ENCODE assay signal across 30 cellular contexts in the genomic region with DNA sequence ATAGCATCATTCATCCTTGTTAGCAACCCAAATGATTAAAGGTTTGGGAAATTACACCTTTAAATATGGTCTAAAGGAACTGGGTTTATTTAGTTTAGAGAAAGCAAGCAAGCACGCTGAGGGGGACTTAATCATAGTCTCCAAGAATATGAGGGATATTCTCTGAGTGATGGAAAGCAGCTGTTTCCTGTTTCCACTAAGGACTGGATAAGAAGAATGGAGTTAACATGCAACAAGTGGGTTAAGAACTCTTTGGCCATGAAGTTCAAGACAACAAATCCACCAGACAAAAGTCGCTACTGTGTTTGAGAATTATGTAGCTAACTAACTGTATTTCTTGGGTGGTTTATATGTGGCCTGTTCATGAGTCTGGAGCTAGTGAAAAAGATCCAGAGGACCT.
DNase-seq lines count a peak whose midpoint lies in the region; ATAC-seq and TF ChIP-seq lines count a peak whose summit lies in the region.
"Had no signal": no experiment of that assay in that cellular context is flagged by ENCODE, and none has a peak within 500 bp of the region (broad histone marks: within the 10 kb centered on the region; RNA-seq: fewer than 3 reads in every experiment).

No MANE protein-coding gene starts in this region.

- no peaks in the 10 kb centered on the region for H3K36me3 Mint-ChIP-seq in activated CD8-positive, alpha-beta T cell treated with anti-CD3 and anti-CD28 coated beads, Interleukin-2, amount 10 ng/mL, durations not matched to agents 7 days and 5 days (ENCODE audit: low read depth)
- H3K36me3 Mint-ChIP-seq: CD8-positive, alpha-beta memory T cell had no signal

- H3K27ac Mint-ChIP-seq in activated CD8-positive, alpha-beta T cell treated with anti-CD3 and anti-CD28 coated beads, Interleukin-2, amount 10 ng/mL, durations not matched to agents 7 days and 5 days, result no peak overlapping the region
- H3K27ac Mint-ChIP-seq: activated naive CD4-positive, alpha-beta T cell treated with anti-CD3 and anti-CD28 coated beads for 36 hours; activated T-helper 1 cell treated with anti-CD3 and anti-CD28 coated beads, Interleukin-12 subunit alpha, Interleukin-12 subunit beta, Interleukin-2, Interleukin-4 antibody, amounts not matched to agents 30 ng/mL and 10 ng/mL and 1 ng/mL, durations not matched to agents 14 hours and 24 hours and 36 hours; B cell; CD8-positive, alpha-beta memory T cell; IgD-negative memory B cell; progenitor cell of endocrine pancreas; T-helper 1 cell treated with Interleukin-12 subunit alpha and Interleukin-12 subunit beta and Interleukin-4 antibody, amounts not matched to agents 30 μg/mL and 1 μg/mL, for 36 hours had no signal

- H3K4me2 ChIP-seq in fibroblast of lung (ENCODE audit: extremely low read depth, insufficient read depth, low read length) (no peak overlapping the region), smooth muscle cell (peak overlapping the region; percentile 66)
- H3K4me2 ChIP-seq: A549 had no signal

- H3K79me2 ChIP-seq in fibroblast of lung (ENCODE audit: control insufficient read depth, insufficient read depth, low read length) (no peaks in the 10 kb centered on the region), smooth muscle cell (ENCODE audit: low read depth) (peaks cover 18% of the 10 kb centered on the region)

- DNase-seq in right lobe of liver (no peak), fibroblast of lung (ENCODE audit: low read depth in 2 of 2) (peak; percentile 54 to 56), iris pigment epithelial cell (ENCODE audit: low read depth) (peak; percentile 47), smooth muscle cell (lab: John Stamatoyannopoulos, UW; ENCODE audit: unreplicated experiment) (no peak)
- DNase-seq in activated CD8-positive, alpha-beta T cell treated with anti-CD3 and anti-CD28 coated beads, Interleukin-2, amount 10 ng/mL, durations not matched to agents 7 days and 5 days, result no peak
- DNase-seq: activated CD4-positive, alpha-beta T cell treated with anti-CD3 and anti-CD28 coated beads, Interleukin-2, amount 50 U/mL, for 48 hours; activated CD8-positive, alpha-beta memory T cell treated with anti-CD3 and anti-CD28 coated beads, Interleukin-2, amount 50 U/mL, for 4 hours; activated naive CD4-positive, alpha-beta T cell treated with anti-CD3 and anti-CD28 coated beads for 36 hours; amniotic stem cell; CD8-positive, alpha-beta memory T cell; cortex of kidney; DMS53; kidney; NCI-H1092 treated with DMSO at 0.1 percent for 48 hours; NCI-H187; NCI-H524 treated with DMSO at 0.1 percent for 48 hours; small intestine; stimulated activated CD4-positive, alpha-beta T cell treated with anti-CD3 and anti-CD28 coated beads, Interleukin-1b, Interleukin-23, amount 100 ng/mL, for 48 hours had no signal

- no peak for TF ChIP-seq POLR2A in right lobe of liver (IDR thresholded peaks at IDR 0.05)

- H3K27ac ChIP-seq in liver (ENCODE audit: low read depth in 1 of 2, low read length in 2 of 2) (no peak overlapping the region), right lobe of liver (no peak overlapping the region), fibroblast of lung (ENCODE audit: insufficient read depth, low read length) (no peak overlapping the region), smooth muscle cell (ENCODE audit: low read depth) (peak overlapping the region; percentile 48)
- H3K27ac ChIP-seq: breast epithelium had no signal

- intact Hi-C loops in right lobe of liver (cut with DNase I), result no loop called here

- H3K27me3 Mint-ChIP-seq in activated CD8-positive, alpha-beta T cell treated with anti-CD3 and anti-CD28 coated beads, Interleukin-2, amount 10 ng/mL, durations not matched to agents 7 days and 5 days (ENCODE audit: low read depth), result no peaks in the 10 kb centered on the region
- H3K27me3 Mint-ChIP-seq: B cell, IgD-negative memory B cell, progenitor cell of endocrine pancreas had no signal

- no peaks in the 10 kb centered on the region for H3K4me1 Mint-ChIP-seq in activated CD8-positive, alpha-beta T cell treated with anti-CD3 and anti-CD28 coated beads, Interleukin-2, amount 10 ng/mL, durations not matched to agents 7 days and 5 days (ENCODE audit: low read depth)
- H3K4me1 Mint-ChIP-seq: B cell; CD8-positive, alpha-beta memory T cell; IgD-negative memory B cell had no signal

- POLR2A ChIA-PET in activated CD8-positive, alpha-beta T cell treated with anti-CD3 and anti-CD28 coated beads, Interleukin-2, amount 10 ng/mL, durations not matched to agents 7 days and 5 days (lab: Charles Lee), result no interaction called here

- CTCF ChIA-PET in activated CD8-positive, alpha-beta T cell treated with anti-CD3 and anti-CD28 coated beads, Interleukin-2, amount 10 ng/mL, durations not matched to agents 7 days and 5 days (lab: Charles Lee), result no interaction called here

- TF ChIP-seq RAD21 in liver (IDR thresholded peaks at IDR 0.05), result no peak

- H3K4me1 ChIP-seq in liver (ENCODE audit: control insufficient read depth in 4 of 4, insufficient read depth in 4 of 4, low read length in 3 of 4), result no peaks in the 10 kb centered on the region
- peaks cover 0 to 3% (median 0%) of the 10 kb centered on the region in 4 donors for H3K4me1 ChIP-seq in right lobe of liver
- peaks cover 6% of the 10 kb centered on the region for H3K4me1 ChIP-seq in fibroblast of lung (ENCODE audit: control insufficient read depth, extremely low read depth, insufficient read depth, low read length)
- H3K4me1 ChIP-seq in smooth muscle cell (ENCODE audit: low read depth), result no peaks in the 10 kb centered on the region
- H3K4me1 ChIP-seq: breast epithelium had no signal

- no peak for TF ChIP-seq CTCF in liver (IDR thresholded peaks at IDR 0.05; ENCODE audit: low read depth, low read length, missing input control)
- no peak for TF ChIP-seq CTCF in right lobe of liver (IDR thresholded peaks at IDR 0.05)
- no peak for TF ChIP-seq CTCF in fibroblast of lung (conservative IDR thresholded peaks at IDR 0.05 in 1 of 2, IDR thresholded peaks at IDR 0.05 in 1 of 2; ENCODE audit: low read depth in 1 of 2, low read length in 2 of 2)
- TF ChIP-seq CTCF in smooth muscle cell (IDR thresholded peaks at IDR 0.05; ENCODE audit: borderline replicate concordance, insufficient read depth, poor library complexity, severe bottlenecking), result no peak

- no peak overlapping the region for H3K9ac ChIP-seq in liver (ENCODE audit: low read depth in 1 of 2, low read length in 2 of 2)
- no peak overlapping the region for H3K9ac ChIP-seq in fibroblast of lung (ENCODE audit: insufficient read depth, low read length)
- H3K9ac ChIP-seq in smooth muscle cell (ENCODE audit: low read depth), result no peak overlapping the region

- H3K4me3 ChIP-seq in liver (ENCODE audit: low read depth in 1 of 3, low read length in 3 of 3) (no peak overlapping the region), right lobe of liver (no peak overlapping the region), fibroblast of lung (replicated peaks in 1 of 4; ENCODE audit: control extremely low read depth in 1 of 4, insufficient read depth in 1 of 4, low read depth in 3 of 4, low read length in 4 of 4) (no peak overlapping the region), smooth muscle cell (no peak overlapping the region)
- H3K4me3 ChIP-seq: A549, breast epithelium had no signal

- 75% methylated on average over 2 of the region's 2 CpGs for WGBS in liver
- 65% methylated on average over 2 of the region's 2 CpGs for WGBS in right lobe of liver (ENCODE audit: insufficient coverage, low coverage, low lambda C conversion rate, missing lambda C conversion rate)
- 28% methylated on average over 2 of the region's 2 CpGs for WGBS in smooth muscle cell (ENCODE audit: low lambda C conversion rate)

- H3K4me3 Mint-ChIP-seq in activated CD8-positive, alpha-beta T cell treated with anti-CD3 and anti-CD28 coated beads, Interleukin-2, amount 10 ng/mL, durations not matched to agents 7 days and 5 days, result no peak overlapping the region
- H3K4me3 Mint-ChIP-seq: activated naive CD4-positive, alpha-beta T cell treated with anti-CD3 and anti-CD28 coated beads for 36 hours; activated T-helper 1 cell treated with anti-CD3 and anti-CD28 coated beads, Interleukin-12 subunit alpha, Interleukin-12 subunit beta, Interleukin-2, Interleukin-4 antibody, amounts not matched to agents 30 ng/mL and 10 ng/mL and 1 ng/mL, durations not matched to agents 14 hours and 24 hours and 36 hours; B cell; CD8-positive, alpha-beta memory T cell; IgD-negative memory B cell; T-helper 1 cell treated with Interleukin-12 subunit alpha and Interleukin-12 subunit beta and Interleukin-4 antibody, amounts not matched to agents 30 μg/mL and 1 μg/mL, for 36 hours had no signal

- H4K20me1 ChIP-seq in fibroblast of lung (ENCODE audit: control insufficient read depth, extremely low read depth, insufficient read depth, low read length) (no peaks in the 10 kb centered on the region), smooth muscle cell (ENCODE audit: low read depth) (no peaks in the 10 kb centered on the region)

- ATAC-seq in right lobe of liver (no peak), GM19455 (IDR thresholded peaks at IDR 0.05; ENCODE audit: unreplicated experiment) (no peak), GM18909 (IDR thresholded peaks at IDR 0.05; ENCODE audit: poor library complexity, unreplicated experiment) (no peak)
- ATAC-seq in activated CD8-positive, alpha-beta T cell treated with anti-CD3 and anti-CD28 coated beads, Interleukin-2, amount 10 ng/mL, durations not matched to agents 7 days and 5 days, result no peak
- ATAC-seq: A549; activated CD4-positive, CD25-positive, alpha-beta regulatory T cell treated with anti-CD3 and anti-CD28 coated beads, Interleukin-2, amount 50 U/mL, for 24 hours; esophagus mucosa had no signal

- no peaks in the 10 kb centered on the region for H3K9me3 ChIP-seq in liver (ENCODE audit: control insufficient read depth in 4 of 4, low read length in 3 of 4)
- no peaks in the 10 kb centered on the region for H3K9me3 ChIP-seq in right lobe of liver
- no peaks in the 10 kb centered on the region for H3K9me3 ChIP-seq in fibroblast of lung (ENCODE audit: control insufficient read depth, insufficient read depth, low read depth, low read length)
- no peaks in the 10 kb centered on the region for H3K9me3 ChIP-seq in smooth muscle cell (replicated peaks; ENCODE audit: low read depth)
- H3K9me3 ChIP-seq: A549, breast epithelium had no signal

- no peaks in the 10 kb centered on the region for H3K9me3 Mint-ChIP-seq in activated CD8-positive, alpha-beta T cell treated with anti-CD3 and anti-CD28 coated beads, Interleukin-2, amount 10 ng/mL, durations not matched to agents 7 days and 5 days (ENCODE audit: insufficient read depth)
- H3K9me3 Mint-ChIP-seq: activated naive CD4-positive, alpha-beta T cell treated with anti-CD3 and anti-CD28 coated beads for 36 hours; activated T-helper 1 cell treated with anti-CD3 and anti-CD28 coated beads, Interleukin-12 subunit alpha, Interleukin-12 subunit beta, Interleukin-2, Interleukin-4 antibody, amounts not matched to agents 30 ng/mL and 10 ng/mL and 1 ng/mL, durations not matched to agents 14 hours and 24 hours and 36 hours; IgD-negative memory B cell; T-helper 1 cell treated with Interleukin-12 subunit alpha and Interleukin-12 subunit beta and Interleukin-4 antibody, amounts not matched to agents 30 μg/mL and 1 μg/mL, for 36 hours had no signal

- H2AFZ ChIP-seq in fibroblast of lung (ENCODE audit: low read length) (no peak overlapping the region), smooth muscle cell (ENCODE audit: low read depth) (no peak overlapping the region)

- no peaks in the 10 kb centered on the region for H3K27me3 ChIP-seq in liver (ENCODE audit: control insufficient read depth in 4 of 4, insufficient read depth in 4 of 4, low read length in 3 of 4)
- no peaks in the 10 kb centered on the region for H3K27me3 ChIP-seq in right lobe of liver
- H3K27me3 ChIP-seq in fibroblast of lung (ENCODE audit: control insufficient read depth, insufficient read depth, low read length), result no peaks in the 10 kb centered on the region
- no peaks in the 10 kb centered on the region for H3K27me3 ChIP-seq in smooth muscle cell (ENCODE audit: low read depth)
- H3K27me3 ChIP-seq: breast epithelium had no signal

- H3F3A ChIP-seq in smooth muscle cell (ENCODE audit: low read depth), result peaks cover 9% of the 10 kb centered on the region

- H3K36me3 ChIP-seq in liver (ENCODE audit: control insufficient read depth in 4 of 4, insufficient read depth in 3 of 4, low read depth in 1 of 4, low read length in 3 of 4) (no peaks in the 10 kb centered on the region), right lobe of liver (no peaks in the 10 kb centered on the region), fibroblast of lung (ENCODE audit: control insufficient read depth, insufficient read depth, low read length) (no peaks in the 10 kb centered on the region), smooth muscle cell (ENCODE audit: low read depth) (no peaks in the 10 kb centered on the region)
- H3K36me3 ChIP-seq: breast epithelium had no signal

Comparison
In these comparisons a context has a peak if more than half of its experiments do, and no peak if none do; other contexts are left out.
1. DNase-seq: peak in fibroblast of lung (2 of 2) and iris pigment epithelial cell (single experiment); none in right lobe of liver (0 of 3), smooth muscle cell (single experiment) and activated CD8-positive, alpha-beta T cell treated with anti-CD3 and anti-CD28 coated beads, Interleukin-2, amount 10 ng/mL, durations not matched to agents 7 days and 5 days (single experiment).